ENCODE assay signal across 8 cellular contexts in the genomic region with DNA sequence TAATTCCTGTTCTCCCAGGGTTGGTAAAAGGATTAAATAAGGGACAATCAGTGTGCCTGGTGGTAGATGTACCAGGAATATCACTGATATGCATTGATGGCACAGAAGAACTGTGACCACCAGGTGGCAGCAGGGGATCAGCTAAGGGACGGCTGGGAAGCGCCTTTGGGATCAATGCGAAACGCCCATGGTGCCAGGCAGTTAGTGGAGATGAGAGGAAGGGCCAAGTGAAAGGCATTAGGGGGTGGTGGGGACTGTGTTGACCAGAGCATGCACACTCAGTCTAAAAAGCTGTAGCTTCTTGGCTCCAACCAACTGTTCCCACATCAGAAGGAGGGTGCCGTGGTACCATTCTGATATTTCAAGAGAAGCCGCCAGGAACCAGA. TPM values are rescaled to one million over a fixed set of nuclear protein-coding genes. Genes with fewer than 3 reads are reported as not detected.
DNase-seq lines count a peak whose midpoint lies in the region; ATAC-seq and TF ChIP-seq lines count a peak whose summit lies in the region.

No MANE protein-coding gene starts in this region.

- no peak overlapping the region for H3K27ac Mint-ChIP-seq in T-cell
- H3K27ac Mint-ChIP-seq in effector memory CD8-positive, alpha-beta T cell: no peak overlapping the region

- no peaks in the 10 kb centered on the region for H3K36me3 ChIP-seq in lower lobe of right lung
- no peaks in the 10 kb centered on the region for H3K36me3 ChIP-seq in transverse colon

- no peaks in the 10 kb centered on the region for H3K27me3 ChIP-seq in lower lobe of right lung (ENCODE audit: low read depth)
- no peaks in the 10 kb centered on the region for H3K27me3 ChIP-seq in transverse colon

- no peaks in the 10 kb centered on the region for H3K9me3 Mint-ChIP-seq in T-cell
- no peaks in the 10 kb centered on the region for H3K9me3 Mint-ChIP-seq in effector memory CD8-positive, alpha-beta T cell

- DNase-seq in CMK (ENCODE audit: low read depth) (peak; percentile 44), NCI-H1092 (lab: John Stamatoyannopoulos, UW) (peak; percentile 45), T-cell (peak in 23 of 34 experiments; percentile 1 to 71 (median 44)), lower lobe of right lung (no peak), transverse colon (no peak), cortex of kidney (lab: John Stamatoyannopoulos, UW) (no peak)
- peak; percentile 8 to 58 (median 53) for DNase-seq in effector memory CD8-positive, alpha-beta T cell

- TF ChIP-seq POLR2A in transverse colon (IDR thresholded peaks at IDR 0.05): no peak

- H3K27me3 Mint-ChIP-seq in T-cell: no peaks in the 10 kb centered on the region
- no peaks in the 10 kb centered on the region for H3K27me3 Mint-ChIP-seq in effector memory CD8-positive, alpha-beta T cell

- H3K4me3 Mint-ChIP-seq in T-cell: no peak overlapping the region
- no peak overlapping the region for H3K4me3 Mint-ChIP-seq in effector memory CD8-positive, alpha-beta T cell

- intact Hi-C loops in lower lobe of right lung (cut with DNase I): loop anchor here (10.0 kb wide), 1 partner anchor 188 kb away; no protein-coding TSS in a partner anchor
- intact Hi-C loops in transverse colon (cut with DNase I; ENCODE audit: low total_unique reads): loop anchor here (5.0 kb wide), 2 partner anchors 215 to 355 kb away; no protein-coding TSS in a partner anchor

- CTCF ChIA-PET in T-cell (lab: Charles Lee): interaction anchor here (0.6 to 2.4 kb wide), 14 partner anchors 36 to 1922 kb away, joined by 3 to 37 read pairs (median 3); no protein-coding TSS in a partner anchor

- peak; percentile 66 for ATAC-seq in GM19395 (IDR thresholded peaks at IDR 0.05; ENCODE audit: unreplicated experiment)
- peak; percentile 64 to 69 (median 66) for ATAC-seq in T-cell (replicated peaks in 1 of 4)
- peak; percentile 47 for ATAC-seq in effector memory CD8-positive, alpha-beta T cell (replicated peaks)
- peak; percentile 66 to 79 for ATAC-seq in lower lobe of right lung

- POLR2A ChIA-PET in T-cell (lab: Charles Lee): no interaction called here

- H3K4me1 ChIP-seq in lower lobe of right lung (no peaks in the 10 kb centered on the region), transverse colon (peaks cover 25 to 36% (median 29%) of the 10 kb centered on the region in 4 donors)

- no peaks in the 10 kb centered on the region for H3K36me3 Mint-ChIP-seq in T-cell
- H3K36me3 Mint-ChIP-seq in effector memory CD8-positive, alpha-beta T cell (ENCODE audit: insufficient read depth): no peaks in the 10 kb centered on the region

- H3K27ac ChIP-seq in lower lobe of right lung (no peak overlapping the region), transverse colon (no peak overlapping the region)

- TF ChIP-seq CTCF in lower lobe of right lung (IDR thresholded peaks at IDR 0.05) (peak; percentile 81), transverse colon (IDR thresholded peaks at IDR 0.05) (peak; percentile 70 to 96 (median 83))

- no peaks in the 10 kb centered on the region for H3K4me1 Mint-ChIP-seq in T-cell
- H3K4me1 Mint-ChIP-seq in effector memory CD8-positive, alpha-beta T cell (ENCODE audit: low read depth in 2 of 2): peaks cover 0 to 4% of the 10 kb centered on the region in 2 donors

- 32 to 47% methylated on average over 4 to 6 of the region's 6 CpGs for WGBS in transverse colon (ENCODE audit: low coverage in 1 of 2), 2 donors

- H3K4me3 ChIP-seq in lower lobe of right lung: no peak overlapping the region
- H3K4me3 ChIP-seq in transverse colon: no peak overlapping the region

- in situ Hi-C loops in transverse colon (cut with MboI; ENCODE audit: low pct_ligation_motif_present in 1 of 4, low pct_unique_long_range_greater_than_20kb in 1 of 4, low sequenced_read_pairs in 3 of 4): loop anchor here (5.0 to 10.0 kb wide), 6 partner anchors 188 to 348 kb away; no protein-coding TSS in a partner anchor

- TF ChIP-seq EP300 in transverse colon (IDR thresholded peaks at IDR 0.05; ENCODE audit: low read depth): no peak

- no peaks in the 10 kb centered on the region for H3K9me3 ChIP-seq in lower lobe of right lung
- no peaks in the 10 kb centered on the region for H3K9me3 ChIP-seq in transverse colon

RNA-seq across cellular contexts. Expression of gene ARHGEF37, which starts 55.6 kb away (rescaled TPM):
- total RNA-seq in T-cell: 1 to 10 TPM in 1 of 5 donors, under 1 TPM in 3, not detected in 1; 0.07 to 1.0 (median 0.59) TPM
- total RNA-seq in lower lobe of right lung: 13.5 TPM
- 10 to 100 TPM; 14.2 to 27.5 (median 21.7) TPM for total RNA-seq in transverse colon

Comparison
In these comparisons a context has a peak if more than half of its experiments do, and no peak if none do; other contexts are left out.
1. DNase-seq: peak in CMK (single experiment), NCI-H1092 (single experiment), T-cell (23 of 34) and effector memory CD8-positive, alpha-beta T cell (3 of 3); none in lower lobe of right lung (single experiment), transverse colon (single experiment) and cortex of kidney (single experiment).
2. Peak in every context shown above with its lines, with median percentiles within 50 percentile points of each other: ATAC-seq.